1 cellular context compared by ENCODE assay signal in the genomic region with DNA sequence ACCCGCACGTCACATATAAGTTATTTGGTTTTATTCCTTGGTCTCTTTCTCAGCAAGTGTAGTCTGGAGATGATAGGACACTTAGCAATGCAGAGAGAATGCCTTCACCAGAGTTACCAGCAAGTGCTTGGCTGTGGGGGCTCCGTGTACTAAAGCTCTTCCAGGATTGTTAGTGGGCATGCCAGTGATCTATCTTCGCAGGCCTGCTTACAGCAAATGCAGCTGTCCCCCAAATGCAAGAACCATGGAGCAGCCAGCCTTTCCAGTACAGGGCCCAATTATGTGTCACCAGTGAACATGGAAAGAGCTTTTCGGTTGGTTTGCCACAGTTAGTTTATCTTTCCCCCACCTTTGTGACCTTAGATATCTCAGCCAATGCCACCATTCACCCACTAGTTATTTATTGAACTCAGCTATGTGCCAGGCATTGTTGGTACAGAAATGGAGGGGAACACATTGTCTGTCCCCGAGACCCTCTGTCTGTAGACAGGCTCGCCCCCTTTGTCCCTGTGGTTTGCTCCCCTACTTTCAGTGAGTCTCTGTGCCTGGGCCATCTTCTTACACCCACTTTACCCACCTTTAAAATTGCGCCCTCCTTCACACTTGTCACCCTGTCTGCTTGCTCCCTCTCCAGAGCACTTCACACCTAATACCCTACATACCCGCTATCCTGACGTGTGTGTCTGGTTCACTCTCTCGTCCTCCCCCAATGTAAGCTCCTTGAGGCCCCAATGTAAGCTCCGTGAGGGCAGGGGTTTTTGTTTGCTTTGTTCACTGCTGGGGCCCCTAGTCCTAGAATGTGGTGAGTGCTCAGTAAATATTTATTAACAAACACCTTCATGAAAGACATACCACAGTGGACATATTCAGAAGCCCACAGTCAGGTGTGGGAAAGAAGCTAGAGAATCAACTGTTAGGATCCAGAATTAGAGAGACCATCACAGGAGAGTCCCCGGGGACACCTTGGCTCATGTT.
TF ChIP-seq lines count a peak whose summit lies in the region.

No MANE protein-coding gene starts in this region.

TF ChIP-seq in HEK293, 187 proteins besides CTCF, POLR2A, EP300 and RAD21:
- TF ChIP-seq, protein P1, sequence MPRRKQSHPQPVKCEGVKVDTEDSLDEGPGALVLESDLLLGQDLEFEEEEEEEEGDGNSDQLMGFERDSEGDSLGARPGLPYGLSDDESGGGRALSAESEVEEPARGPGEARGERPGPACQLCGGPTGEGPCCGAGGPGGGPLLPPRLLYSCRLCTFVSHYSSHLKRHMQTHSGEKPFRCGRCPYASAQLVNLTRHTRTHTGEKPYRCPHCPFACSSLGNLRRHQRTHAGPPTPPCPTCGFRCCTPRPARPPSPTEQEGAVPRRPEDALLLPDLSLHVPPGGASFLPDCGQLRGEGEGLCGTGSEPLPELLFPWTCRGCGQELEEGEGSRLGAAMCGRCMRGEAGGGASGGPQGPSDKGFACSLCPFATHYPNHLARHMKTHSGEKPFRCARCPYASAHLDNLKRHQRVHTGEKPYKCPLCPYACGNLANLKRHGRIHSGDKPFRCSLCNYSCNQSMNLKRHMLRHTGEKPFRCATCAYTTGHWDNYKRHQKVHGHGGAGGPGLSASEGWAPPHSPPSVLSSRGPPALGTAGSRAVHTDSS (tag by site-specific recombination; IDR thresholded peaks at IDR 0.05) = no peak
- TF ChIP-seq ZNF571 (tag by site-specific recombination; IDR thresholded peaks at IDR 0.05) (no peak), KLF9 (tag by site-specific recombination; IDR thresholded peaks at IDR 0.05; ENCODE audit: low read depth) (no peak)
- TF ChIP-seq, protein P2, sequence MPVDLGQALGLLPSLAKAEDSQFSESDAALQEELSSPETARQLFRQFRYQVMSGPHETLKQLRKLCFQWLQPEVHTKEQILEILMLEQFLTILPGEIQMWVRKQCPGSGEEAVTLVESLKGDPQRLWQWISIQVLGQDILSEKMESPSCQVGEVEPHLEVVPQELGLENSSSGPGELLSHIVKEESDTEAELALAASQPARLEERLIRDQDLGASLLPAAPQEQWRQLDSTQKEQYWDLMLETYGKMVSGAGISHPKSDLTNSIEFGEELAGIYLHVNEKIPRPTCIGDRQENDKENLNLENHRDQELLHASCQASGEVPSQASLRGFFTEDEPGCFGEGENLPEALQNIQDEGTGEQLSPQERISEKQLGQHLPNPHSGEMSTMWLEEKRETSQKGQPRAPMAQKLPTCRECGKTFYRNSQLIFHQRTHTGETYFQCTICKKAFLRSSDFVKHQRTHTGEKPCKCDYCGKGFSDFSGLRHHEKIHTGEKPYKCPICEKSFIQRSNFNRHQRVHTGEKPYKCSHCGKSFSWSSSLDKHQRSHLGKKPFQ (tag by site-specific recombination; IDR thresholded peaks at IDR 0.05) = 0 out of 2 replicates have a peak, but pooled peaks have one; percentile 26
- TF ChIP-seq, protein P3, sequence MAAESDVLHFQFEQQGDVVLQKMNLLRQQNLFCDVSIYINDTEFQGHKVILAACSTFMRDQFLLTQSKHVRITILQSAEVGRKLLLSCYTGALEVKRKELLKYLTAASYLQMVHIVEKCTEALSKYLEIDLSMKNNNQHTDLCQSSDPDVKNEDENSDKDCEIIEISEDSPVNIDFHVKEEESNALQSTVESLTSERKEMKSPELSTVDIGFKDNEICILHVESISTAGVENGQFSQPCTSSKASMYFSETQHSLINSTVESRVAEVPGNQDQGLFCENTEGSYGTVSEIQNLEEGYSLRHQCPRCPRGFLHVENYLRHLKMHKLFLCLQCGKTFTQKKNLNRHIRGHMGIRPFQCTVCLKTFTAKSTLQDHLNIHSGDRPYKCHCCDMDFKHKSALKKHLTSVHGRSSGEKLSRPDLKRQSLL (tag by site-specific recombination; IDR thresholded peaks at IDR 0.05) = no peak
